Comparison of ENCODE assay signal across 30 cellular contexts in genomic region chr20:13661070-13661687, GRCh38. TPM values are rescaled to one million over a fixed set of nuclear protein-coding genes. Genes with fewer than 3 reads are reported as not detected.
DNase-seq lines count a peak whose midpoint lies in the region; ATAC-seq, FAIRE-seq and TF ChIP-seq lines count a peak whose summit lies in the region.
"Had no signal": no experiment of that assay in that cellular context is flagged by ENCODE, and none has a peak within 500 bp of the region (broad histone marks: within the 10 kb centered on the region; RNA-seq: fewer than 3 reads in every experiment).

No MANE protein-coding gene starts in this region.

- H3K27me3 ChIP-seq in ACC112 (ENCODE audit: insufficient read depth, low read length) (peaks cover 21% of the 10 kb centered on the region), astrocyte (ENCODE audit: insufficient read depth, low read length) (peaks cover 3% of the 10 kb centered on the region), ovary (no peaks in the 10 kb centered on the region)
- H3K27me3 ChIP-seq in naive thymus-derived CD4-positive, alpha-beta T cell (ENCODE audit: control insufficient read depth in 2 of 2, insufficient read depth in 2 of 2, low read length in 2 of 2), result no peaks in the 10 kb centered on the region
- H3K27me3 ChIP-seq: BLaER1 treated with 17β-estradiol and CSF1 and Interleukin-3, amounts not matched to agents 10 nM and 100 nM; colonic mucosa; neural progenitor cell; transverse colon had no signal

- H3K27ac ChIP-seq in ACC112 (ENCODE audit: low read depth, low read length) (no peak overlapping the region), astrocyte (ENCODE audit: low read depth, low read length) (no peak overlapping the region), ovary (peak overlapping the region in 1 of 2 donors; percentile 13)
- no peak overlapping the region for H3K27ac ChIP-seq in naive thymus-derived CD4-positive, alpha-beta T cell (ENCODE audit: low read depth, low read length)
- H3K27ac ChIP-seq: BLaER1 treated with 17β-estradiol and CSF1 and Interleukin-3, amounts not matched to agents 10 nM and 100 nM; colonic mucosa; neural progenitor cell; prostate gland; transverse colon had no signal

- TF ChIP-seq EP300 in ovary (IDR thresholded peaks at IDR 0.05), result no peak

- H2AFZ ChIP-seq in ACC112 (ENCODE audit: low read length, unreplicated experiment) (no peak overlapping the region), astrocyte (ENCODE audit: low read depth, low read length) (no peak overlapping the region)
- H2AFZ ChIP-seq: neural progenitor cell had no signal

- no peaks in the 10 kb centered on the region for H3K36me3 ChIP-seq in ACC112 (ENCODE audit: insufficient read depth, low read length)
- H3K36me3 ChIP-seq in astrocyte (ENCODE audit: insufficient read depth, low read length), result no peaks in the 10 kb centered on the region
- no peaks in the 10 kb centered on the region for H3K36me3 ChIP-seq in ovary
- H3K36me3 ChIP-seq in naive thymus-derived CD4-positive, alpha-beta T cell (ENCODE audit: control insufficient read depth in 2 of 3, insufficient read depth in 3 of 3, low read length in 3 of 3), result no peaks in the 10 kb centered on the region
- H3K36me3 ChIP-seq: BLaER1 treated with 17β-estradiol and CSF1 and Interleukin-3, amounts not matched to agents 10 nM and 100 nM; colonic mucosa; neural progenitor cell; prostate gland; transverse colon had no signal

- H3K9me3 Mint-ChIP-seq in astrocyte (ENCODE audit: unreplicated experiment), result no peaks in the 10 kb centered on the region
- no peaks in the 10 kb centered on the region for H3K9me3 Mint-ChIP-seq in naive thymus-derived CD4-positive, alpha-beta T cell
- H3K9me3 Mint-ChIP-seq: activated naive CD4-positive, alpha-beta T cell treated with anti-CD3 and anti-CD28 coated beads for 36 hours; activated T-helper 1 cell treated with anti-CD3 and anti-CD28 coated beads, Interleukin-12 subunit alpha, Interleukin-12 subunit beta, Interleukin-2, Interleukin-4 antibody, amounts not matched to agents 30 ng/mL and 10 ng/mL and 1 ng/mL, durations not matched to agents 14 hours and 24 hours and 36 hours; IgD-negative memory B cell; neural progenitor cell; stimulated activated naive CD8-positive, alpha-beta T cell treated with anti-CD3 and anti-CD28 coated beads, Interleukin-15, Interleukin-2, amounts not matched to agents 100 ng/mL and 50 ng/mL, for 24 hours had no signal

- H3K36me3 Mint-ChIP-seq in astrocyte (ENCODE audit: low read depth, unreplicated experiment), result no peaks in the 10 kb centered on the region
- H3K36me3 Mint-ChIP-seq in naive thymus-derived CD4-positive, alpha-beta T cell, result no peaks in the 10 kb centered on the region
- H3K36me3 Mint-ChIP-seq: neural progenitor cell had no signal

- H3K4me2 ChIP-seq in astrocyte (ENCODE audit: low read length), result no peak overlapping the region
- H3K4me2 ChIP-seq: BLaER1 treated with 17β-estradiol and CSF1 and Interleukin-3, amounts not matched to agents 10 nM and 100 nM; neural progenitor cell had no signal

- no peaks in the 10 kb centered on the region for H4K20me1 ChIP-seq in astrocyte (ENCODE audit: insufficient read depth, low read length)
- H4K20me1 ChIP-seq: BLaER1 treated with 17β-estradiol and CSF1 and Interleukin-3, amounts not matched to agents 10 nM and 100 nM had no signal

- 0 out of 2 replicates have a peak overlapping the region, but pooled peaks have one; percentile 25 for H3K4me3 ChIP-seq in ACC112 (ENCODE audit: low read depth, low read length)
- H3K4me3 ChIP-seq in astrocyte (ENCODE audit: insufficient read depth, low read depth, low read length), result no peak overlapping the region
- H3K4me3 ChIP-seq in fibroblast of pulmonary artery (replicated peaks; ENCODE audit: low read depth, low read length), result no peak overlapping the region
- H3K4me3 ChIP-seq in ovary, result peak overlapping the region; percentile 5
- no peak overlapping the region for H3K4me3 ChIP-seq in naive thymus-derived CD4-positive, alpha-beta T cell (ENCODE audit: low read length)
- H3K4me3 ChIP-seq: BLaER1 treated with 17β-estradiol and CSF1 and Interleukin-3, amounts not matched to agents 10 nM and 100 nM; colonic mucosa; neural progenitor cell; prostate gland; transverse colon had no signal

- H3K27me3 Mint-ChIP-seq in astrocyte (ENCODE audit: low read depth, unreplicated experiment), result peaks cover 2% of the 10 kb centered on the region
- peaks cover 0 to 39% (median 28%) of the 10 kb centered on the region in 5 donors for H3K27me3 Mint-ChIP-seq in naive thymus-derived CD4-positive, alpha-beta T cell
- H3K27me3 Mint-ChIP-seq: IgD-negative memory B cell had no signal

- H3K27ac Mint-ChIP-seq in astrocyte (ENCODE audit: unreplicated experiment), result no peak overlapping the region
- no peak overlapping the region for H3K27ac Mint-ChIP-seq in naive thymus-derived CD4-positive, alpha-beta T cell
- H3K27ac Mint-ChIP-seq: activated naive CD4-positive, alpha-beta T cell treated with anti-CD3 and anti-CD28 coated beads for 36 hours; activated T-helper 1 cell treated with anti-CD3 and anti-CD28 coated beads, Interleukin-12 subunit alpha, Interleukin-12 subunit beta, Interleukin-2, Interleukin-4 antibody, amounts not matched to agents 30 ng/mL and 10 ng/mL and 1 ng/mL, durations not matched to agents 14 hours and 24 hours and 36 hours; IgD-negative memory B cell; neural progenitor cell; stimulated activated naive CD8-positive, alpha-beta T cell treated with anti-CD3 and anti-CD28 coated beads, Interleukin-15, Interleukin-2, amounts not matched to agents 100 ng/mL and 50 ng/mL, for 24 hours had no signal

- CTCF ChIA-PET in naive thymus-derived CD4-positive, alpha-beta T cell (lab: Charles Lee), result no interaction called here

- FAIRE-seq in astrocyte (lab: Jason Lieb, UNC), result no peak
- FAIRE-seq: G401.6, islet of Langerhans had no signal

- H3K9ac ChIP-seq in astrocyte (ENCODE audit: low read length), result no peak overlapping the region
- H3K9ac ChIP-seq: BLaER1 treated with 17β-estradiol and CSF1 and Interleukin-3, amounts not matched to agents 10 nM and 100 nM; neural progenitor cell had no signal

- H3K4me1 Mint-ChIP-seq in astrocyte (ENCODE audit: low read depth, unreplicated experiment), result no peaks in the 10 kb centered on the region
- no peaks in the 10 kb centered on the region for H3K4me1 Mint-ChIP-seq in naive thymus-derived CD4-positive, alpha-beta T cell
- H3K4me1 Mint-ChIP-seq: neural progenitor cell had no signal

- no peak overlapping the region for H3K4me3 Mint-ChIP-seq in astrocyte (ENCODE audit: unreplicated experiment)
- no peak overlapping the region for H3K4me3 Mint-ChIP-seq in naive thymus-derived CD4-positive, alpha-beta T cell
- H3K4me3 Mint-ChIP-seq: activated naive CD4-positive, alpha-beta T cell treated with anti-CD3 and anti-CD28 coated beads for 36 hours; activated T-helper 1 cell treated with anti-CD3 and anti-CD28 coated beads, Interleukin-12 subunit alpha, Interleukin-12 subunit beta, Interleukin-2, Interleukin-4 antibody, amounts not matched to agents 30 ng/mL and 10 ng/mL and 1 ng/mL, durations not matched to agents 14 hours and 24 hours and 36 hours; IgD-negative memory B cell; neural progenitor cell; stimulated activated naive CD8-positive, alpha-beta T cell treated with anti-CD3 and anti-CD28 coated beads, Interleukin-15, Interleukin-2, amounts not matched to agents 100 ng/mL and 50 ng/mL, for 24 hours had no signal

- no peaks in the 10 kb centered on the region for H3K9me3 ChIP-seq in astrocyte (ENCODE audit: insufficient read depth, low read depth, low read length)
- H3K9me3 ChIP-seq in ovary, result no peaks in the 10 kb centered on the region
- no peaks in the 10 kb centered on the region for H3K9me3 ChIP-seq in naive thymus-derived CD4-positive, alpha-beta T cell (ENCODE audit: control insufficient read depth in 2 of 3, low read length in 3 of 3)
- H3K9me3 ChIP-seq: BLaER1 treated with 17β-estradiol and CSF1 and Interleukin-3, amounts not matched to agents 10 nM and 100 nM; colonic mucosa; prostate gland; transverse colon had no signal

- H3K4me1 ChIP-seq in ACC112 (ENCODE audit: control insufficient read depth, insufficient read depth, low read length, unreplicated experiment) (peaks cover 3% of the 10 kb centered on the region), astrocyte (ENCODE audit: insufficient read depth, low read length) (no peaks in the 10 kb centered on the region), ovary (ENCODE audit: insufficient read depth) (no peaks in the 10 kb centered on the region)
- H3K4me1 ChIP-seq in naive thymus-derived CD4-positive, alpha-beta T cell (ENCODE audit: control insufficient read depth in 2 of 2, insufficient read depth in 2 of 2, low read length in 2 of 2), result no peaks in the 10 kb centered on the region
- H3K4me1 ChIP-seq: colonic mucosa, neural progenitor cell, prostate gland, transverse colon had no signal

- ATAC-seq in GM18868 (IDR thresholded peaks at IDR 0.05; ENCODE audit: unreplicated experiment), result no peak
- no peak for ATAC-seq in naive thymus-derived CD4-positive, alpha-beta T cell

- intact Hi-C loops in ovary (cut with DNase I), result no loop called here
- intact Hi-C loops in naive thymus-derived CD4-positive, alpha-beta T cell (cut with micrococcal nuclease), result loop anchor here in 1 of 2 donors (10.0 kb wide), 1 partner anchor 56 kb away; no protein-coding TSS in a partner anchor

- no peaks in the 10 kb centered on the region for H3K79me2 ChIP-seq in ACC112 (ENCODE audit: control insufficient read depth, insufficient read depth, low read length, unreplicated experiment)
- H3K79me2 ChIP-seq in astrocyte (ENCODE audit: insufficient read depth, low read length), result no peaks in the 10 kb centered on the region

- POLR2A ChIA-PET in naive thymus-derived CD4-positive, alpha-beta T cell (lab: Charles Lee), result no interaction called here

- 3 to 16% (median 4%) methylated on average over 11 of the region's 11 CpGs for WGBS in ovary, 3 donors

- no peak for TF ChIP-seq POLR2A in ovary (IDR thresholded peaks at IDR 0.05)

- no peak for TF ChIP-seq CTCF in astrocyte (IDR thresholded peaks at IDR 0.05; ENCODE audit: insufficient read depth, low read depth, low read length)
- TF ChIP-seq CTCF in fibroblast of pulmonary artery (IDR thresholded peaks at IDR 0.05; ENCODE audit: low read length, missing control alignments), result no peak
- TF ChIP-seq CTCF in ovary (IDR thresholded peaks at IDR 0.05), result no peak

- DNase-seq in astrocyte (ENCODE audit: low read depth) (peak; percentile 61), fibroblast of pulmonary artery (ENCODE audit: low read depth) (peak; percentile 6), ovary (peak in 2 of 5 donors; percentile 26 to 41), AML-193 (lab: John Stamatoyannopoulos, UW) (no peak)
- no peak for DNase-seq in activated T-cell treated with anti-CD3 and anti-CD28 coated beads, Interleukin-2, amount 50 U/mL, for 1 hour
- DNase-seq in naive thymus-derived CD4-positive, alpha-beta T cell, result no peak
- DNase-seq: ACHN; activated CD4-positive, alpha-beta T cell treated with anti-CD3 and anti-CD28 coated beads, Interleukin-2, amount 50 U/mL, for 4 hours; activated CD4-positive, CD25-positive, alpha-beta regulatory T cell; activated naive CD4-positive, alpha-beta T cell treated with anti-CD3 and anti-CD28 coated beads for 36 hours; amniotic stem cell; colonic mucosa; COR-L47; DMS53; H7; NCI-H1092; NCI-H1930; NCI-H524; T-helper 1 cell; transverse colon had no signal

RNA-seq across cellular contexts. Expression of gene TASP1, which starts 22.4 kb away (rescaled TPM):
- total RNA-seq in astrocyte (10.3 and 10.8 TPM in 2 replicates), ovary (10 to 100 TPM; 11.6 to 16.5 (median 14.8) TPM)
- polyA plus RNA-seq in ovary, result 10 to 100 TPM in 1 of 2 donors, 1 to 10 TPM in 1; 6.4 to 10.1 TPM
- total RNA-seq in naive thymus-derived CD4-positive, alpha-beta T cell, result 10 to 100 TPM; 10.6 to 14.3 (median 13.3) TPM
- polyA plus RNA-seq in naive thymus-derived CD4-positive, alpha-beta T cell, result 10 to 100 TPM; 12.3 to 19.3 TPM

Comparison
In these comparisons a context has a peak if more than half of its experiments do, and no peak if none do; other contexts are left out.
1. H3K4me3 ChIP-seq: peak in ACC112 (single experiment) and ovary (single experiment); none in astrocyte (single experiment), fibroblast of pulmonary artery (single experiment) and naive thymus-derived CD4-positive, alpha-beta T cell (single experiment).
2. DNase-seq: peak in astrocyte (single experiment) and fibroblast of pulmonary artery (single experiment); none in activated T-cell treated with anti-CD3 and anti-CD28 coated beads, Interleukin-2, amount 50 U/mL, for 1 hour (single experiment), AML-193 (0 of 2) and naive thymus-derived CD4-positive, alpha-beta T cell (0 of 9).